ENCODE assay signal across 8 cellular contexts in the genomic region with DNA sequence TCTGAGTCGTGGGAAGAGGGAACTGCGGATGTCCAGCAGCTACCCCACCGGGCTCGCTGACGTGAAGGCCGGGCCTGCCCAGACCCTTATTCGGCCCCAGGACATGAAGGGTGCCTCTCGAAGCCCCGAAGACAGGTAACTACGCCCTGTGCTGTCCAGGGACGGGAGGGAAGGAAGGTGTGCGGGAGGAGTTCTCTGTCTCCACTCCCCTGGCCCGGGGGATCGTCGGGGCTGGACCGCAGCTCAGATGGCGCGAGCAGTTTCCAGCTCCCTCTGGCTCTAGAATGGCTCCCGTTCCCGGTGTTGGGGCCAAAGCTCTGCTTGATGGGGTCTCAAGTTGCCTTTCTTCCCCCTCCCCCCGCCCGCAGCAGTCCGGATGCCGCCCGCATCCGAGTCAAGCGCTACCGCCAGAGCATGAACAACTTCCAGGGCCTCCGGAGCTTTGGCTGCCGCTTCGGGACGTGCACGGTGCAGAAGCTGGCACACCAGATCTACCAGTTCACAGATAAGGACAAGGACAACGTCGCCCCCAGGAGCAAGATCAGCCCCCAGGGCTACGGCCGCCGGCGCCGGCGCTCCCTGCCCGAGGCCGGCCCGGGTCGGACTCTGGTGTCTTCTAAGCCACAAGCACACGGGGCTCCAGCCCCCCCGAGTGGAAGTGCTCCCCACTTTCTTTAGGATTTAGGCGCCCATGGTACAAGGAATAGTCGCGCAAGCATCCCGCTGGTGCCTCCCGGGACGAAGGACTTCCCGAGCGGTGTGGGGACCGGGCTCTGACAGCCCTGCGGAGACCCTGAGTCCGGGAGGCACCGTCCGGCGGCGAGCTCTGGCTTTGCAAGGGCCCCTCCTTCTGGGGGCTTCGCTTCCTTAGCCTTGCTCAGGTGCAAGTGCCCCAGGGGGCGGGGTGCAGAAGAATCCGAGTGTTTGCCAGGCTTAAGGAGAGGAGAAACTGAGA. TPM values are rescaled to one million over a fixed set of nuclear protein-coding genes. Genes with fewer than 3 reads are reported as not detected.
DNase-seq lines count a peak whose midpoint lies in the region; ATAC-seq, FAIRE-seq and TF ChIP-seq lines count a peak whose summit lies in the region.

No MANE protein-coding gene starts in this region.

- H3K27me3 Mint-ChIP-seq in activated CD4-positive, alpha-beta T cell treated with anti-CD3 and anti-CD28 coated beads, Interleukin-2, amount 10 ng/mL, durations not matched to agents 7 days and 5 days, result peaks cover 78% of the 10 kb centered on the region

- no peaks in the 10 kb centered on the region for H3K27me3 ChIP-seq in pancreas

- POLR2A ChIA-PET in activated CD4-positive, alpha-beta T cell treated with anti-CD3 and anti-CD28 coated beads, Interleukin-2, amount 10 ng/mL, durations not matched to agents 7 days and 5 days (lab: Charles Lee), result interaction anchor here (0.6 to 0.7 kb wide), 2 partner anchors 138 to 504 kb away, joined by 3 to 4 read pairs; no protein-coding TSS in a partner anchor

- peaks cover 4% of the 10 kb centered on the region for H3K36me3 Mint-ChIP-seq in activated CD4-positive, alpha-beta T cell treated with anti-CD3 and anti-CD28 coated beads, Interleukin-2, amount 10 ng/mL, durations not matched to agents 7 days and 5 days (ENCODE audit: low read depth)

- 8 to 9% methylated on average over 59 to 65 of the region's 65 CpGs for WGBS in pancreas, 2 donors

- H3K27ac ChIP-seq in pancreas, result peak overlapping the region in 2 of 4 donors; percentile 93 to 94

- peak overlapping the region; percentile 92 for H3K4me3 ChIP-seq in fibroblast of villous mesenchyme (ENCODE audit: low read depth, low read length)
- H3K4me3 ChIP-seq in pancreas, result peak overlapping the region; percentile 40 to 84 (median 50)

- DNase-seq in Right ventricle myocardium superior (peak; percentile 53), Right ventricle myocardium inferior (ENCODE audit: missing footprints) (no peak), fibroblast of villous mesenchyme (ENCODE audit: low read depth) (no peak), pancreas (peak in 3 of 6 donors; percentile 37 to 81 (median 69)), A172 (ENCODE audit: low spot score) (no peak)
- DNase-seq in activated CD4-positive, alpha-beta T cell treated with anti-CD3 and anti-CD28 coated beads, Interleukin-2, amount 10 ng/mL, durations not matched to agents 7 days and 5 days, result peak; percentile 19

- no peaks in the 10 kb centered on the region for H3K9me3 ChIP-seq in pancreas

- H3K27ac Mint-ChIP-seq in activated CD4-positive, alpha-beta T cell treated with anti-CD3 and anti-CD28 coated beads, Interleukin-2, amount 10 ng/mL, durations not matched to agents 7 days and 5 days, result no peak overlapping the region

- H3K4me3 Mint-ChIP-seq in activated CD4-positive, alpha-beta T cell treated with anti-CD3 and anti-CD28 coated beads, Interleukin-2, amount 10 ng/mL, durations not matched to agents 7 days and 5 days, result peak overlapping the region; percentile 74

- CTCF ChIA-PET in activated CD4-positive, alpha-beta T cell treated with anti-CD3 and anti-CD28 coated beads, Interleukin-2, amount 10 ng/mL, durations not matched to agents 7 days and 5 days (lab: Charles Lee), result interaction anchor here (0.8 to 3.5 kb wide), 10 partner anchors 8 to 693 kb away, joined by 3 to 22 read pairs (median 5); no protein-coding TSS in a partner anchor

- TF ChIP-seq CTCF in fibroblast of villous mesenchyme (IDR thresholded peaks at IDR 0.05; ENCODE audit: insufficient read depth, low read depth, low read length) (no peak), pancreas (IDR thresholded peaks at IDR 0.05) (no peak)

- ATAC-seq in Right ventricle myocardium superior (ENCODE audit: poor library complexity) (no peak), Right ventricle myocardium inferior (no peak), pancreas (no peak), HG02970 (IDR thresholded peaks at IDR 0.05; ENCODE audit: low FRiP score, unreplicated experiment) (no peak), GM18498 (IDR thresholded peaks at IDR 0.05; ENCODE audit: unreplicated experiment) (no peak)

- H3K9me3 Mint-ChIP-seq in activated CD4-positive, alpha-beta T cell treated with anti-CD3 and anti-CD28 coated beads, Interleukin-2, amount 10 ng/mL, durations not matched to agents 7 days and 5 days, result no peaks in the 10 kb centered on the region

- intact Hi-C loops in Right ventricle myocardium superior (cut with DNase I) (loop anchor here (5.0 to 10.0 kb wide), 4 partner anchors 99 to 549 kb away; no protein-coding TSS in a partner anchor), Right ventricle myocardium inferior (cut with DNase I) (loop anchor here (2.0 to 5.0 kb wide), 6 partner anchors 97 to 734 kb away; a partner anchor contains a TSS), pancreas (cut with DNase I) (loop anchor here in 2 of 3 donors (5.0 kb wide), 2 partner anchors 94 to 99 kb away; no protein-coding TSS in a partner anchor)

- peaks cover 9 to 45% (median 21%) of the 10 kb centered on the region in 3 donors for H3K4me1 ChIP-seq in pancreas

- peaks cover 60% of the 10 kb centered on the region for H3K4me1 Mint-ChIP-seq in activated CD4-positive, alpha-beta T cell treated with anti-CD3 and anti-CD28 coated beads, Interleukin-2, amount 10 ng/mL, durations not matched to agents 7 days and 5 days

- no peak for FAIRE-seq in pancreas (lab: Jason Lieb, UNC)

- H3K36me3 ChIP-seq in pancreas, result no peaks in the 10 kb centered on the region

RNA-seq across cellular contexts. Expression of a gene that starts 1.4 kb away (rescaled TPM):
- total RNA-seq in Right ventricle myocardium superior (10.3 TPM), Right ventricle myocardium inferior (14.1 TPM), fibroblast of villous mesenchyme (536 and 925 TPM in 2 replicates), pancreas (1 to 10 TPM; 4.1 to 8.4 (median 7.0) TPM)
- total RNA-seq in activated CD4-positive, alpha-beta T cell treated with anti-CD3 and anti-CD28 coated beads, Interleukin-2, amount 10 ng/mL, durations not matched to agents 7 days and 5 days, result under 1 TPM; 0.27 to 0.92 TPM
- polyA plus RNA-seq in pancreas, result 10 to 100 TPM; 10.8 to 20.0 TPM
- total RNA-seq in A172 (2014; rRNA removed; shearing (Covaris generic)), result 40.3 and 46.7 TPM in 2 replicates

RNA-seq across cellular contexts. Expression of a gene that starts 12.2 kb away (rescaled TPM):
- total RNA-seq in Right ventricle myocardium superior (18.3 TPM), Right ventricle myocardium inferior (16.7 TPM), fibroblast of villous mesenchyme (35.0 and 41.6 TPM in 2 replicates), pancreas (10 to 100 TPM in 3 of 6 donors, 1 to 10 TPM in 3; 7.8 to 21.8 (median 10.3) TPM)
- 1 to 10 TPM; 3.2 to 3.7 TPM for total RNA-seq in activated CD4-positive, alpha-beta T cell treated with anti-CD3 and anti-CD28 coated beads, Interleukin-2, amount 10 ng/mL, durations not matched to agents 7 days and 5 days
- 10 to 100 TPM in 1 of 2 donors, 1 to 10 TPM in 1; 4.6 to 11.2 TPM for polyA plus RNA-seq in pancreas
- total RNA-seq in A172 (2014; rRNA removed; shearing (Covaris generic)), result 19.6 and 34.7 TPM in 2 replicates

Comparison
In these comparisons a context has a peak if more than half of its experiments do, and no peak if none do; other contexts are left out.
1. DNase-seq: peak in Right ventricle myocardium superior (single experiment) and activated CD4-positive, alpha-beta T cell treated with anti-CD3 and anti-CD28 coated beads, Interleukin-2, amount 10 ng/mL, durations not matched to agents 7 days and 5 days (single experiment); none in Right ventricle myocardium inferior (single experiment), fibroblast of villous mesenchyme (single experiment) and A172 (single experiment).
2. RNA of a gene that starts 1.4 kb away (total RNA-seq): 536 to 925 TPM in fibroblast of villous mesenchyme; 40.3 to 46.7 TPM in A172, 14.1 TPM in Right ventricle myocardium inferior (single experiment), 10.3 TPM in Right ventricle myocardium superior (single experiment), 4.1 to 8.4 TPM in pancreas and 0.27 to 0.92 TPM in activated CD4-positive, alpha-beta T cell treated with anti-CD3 and anti-CD28 coated beads, Interleukin-2, amount 10 ng/mL, durations not matched to agents 7 days and 5 days; every median in the first group is over 10 times any median in the second.